In the genomic region with DNA sequence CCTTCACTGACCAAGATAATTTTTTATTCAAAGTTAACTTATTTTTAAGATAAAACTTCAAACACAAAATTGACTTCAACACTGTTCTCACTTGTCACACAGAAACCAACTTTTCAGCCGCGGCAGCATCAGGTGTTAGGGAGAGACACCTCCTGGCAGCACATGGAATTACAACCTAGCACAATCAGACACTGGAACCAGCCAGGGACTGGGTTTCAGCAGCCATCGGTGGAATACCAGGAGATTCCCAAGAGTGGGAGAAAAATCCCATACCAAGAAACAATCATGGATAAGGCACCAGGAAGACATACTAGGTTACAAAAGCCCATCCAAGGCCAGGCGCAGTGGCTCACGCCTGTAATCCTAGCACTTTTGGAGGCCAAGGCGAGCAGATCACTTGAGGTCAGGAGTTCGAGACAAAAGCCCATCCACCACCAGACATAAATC, we compare ENCODE assay signal across 8 cellular contexts.
DNase-seq lines count a peak whose midpoint lies in the region; ATAC-seq and TF ChIP-seq lines count a peak whose summit lies in the region.

No MANE protein-coding gene starts in this region.

- H3K9me3 ChIP-seq in lung (ENCODE audit: control insufficient read depth in 2 of 2, insufficient read depth in 1 of 2, low read length in 1 of 2), result no peaks in the 10 kb centered on the region

- ATAC-seq in GM18909 (IDR thresholded peaks at IDR 0.05; ENCODE audit: poor library complexity, unreplicated experiment), result peak; percentile 36
- ATAC-seq in lung (ENCODE audit: insufficient read depth, low FRiP score), result peak; percentile 67
- ATAC-seq in HG02759 (IDR thresholded peaks at IDR 0.05; ENCODE audit: unreplicated experiment), result no peak

- no peak overlapping the region for H3K4me3 Mint-ChIP-seq in activated CD4-positive, alpha-beta T cell treated with anti-CD3 and anti-CD28 coated beads, Interleukin-2, amount 10 ng/mL, durations not matched to agents 7 days and 5 days

- TF ChIP-seq CTCF in lung (IDR thresholded peaks at IDR 0.05; ENCODE audit: control extremely low read depth, extremely low read depth), result peak; percentile 98

- no peak overlapping the region for H3K27ac ChIP-seq in lung (ENCODE audit: low read depth in 1 of 2, low read length in 1 of 2)

- H3K27ac Mint-ChIP-seq in activated CD4-positive, alpha-beta T cell treated with anti-CD3 and anti-CD28 coated beads, Interleukin-2, amount 10 ng/mL, durations not matched to agents 7 days and 5 days, result no peak overlapping the region

- WGBS in lung, 2 donors, result 56 to 57% methylated on average over 7 of the region's 7 CpGs

- no peaks in the 10 kb centered on the region for H3K36me3 ChIP-seq in lung (ENCODE audit: control insufficient read depth in 2 of 2, insufficient read depth in 2 of 2, low read length in 2 of 2)

- H3K4me3 ChIP-seq in lung, result no peak overlapping the region

- no peaks in the 10 kb centered on the region for H3K36me3 Mint-ChIP-seq in activated CD4-positive, alpha-beta T cell treated with anti-CD3 and anti-CD28 coated beads, Interleukin-2, amount 10 ng/mL, durations not matched to agents 7 days and 5 days (ENCODE audit: low read depth)

- peaks cover 41% of the 10 kb centered on the region for H3K27me3 Mint-ChIP-seq in activated CD4-positive, alpha-beta T cell treated with anti-CD3 and anti-CD28 coated beads, Interleukin-2, amount 10 ng/mL, durations not matched to agents 7 days and 5 days

- H3K9me3 Mint-ChIP-seq in activated CD4-positive, alpha-beta T cell treated with anti-CD3 and anti-CD28 coated beads, Interleukin-2, amount 10 ng/mL, durations not matched to agents 7 days and 5 days, result no peaks in the 10 kb centered on the region

- DNase-seq in AG08395 (ENCODE audit: low spot score), result peak; percentile 79
- DNase-seq in NCI-H345 (lab: John Stamatoyannopoulos, UW), result peak; percentile 71
- peak; percentile 78 for DNase-seq in activated CD4-positive, alpha-beta T cell treated with anti-CD3 and anti-CD28 coated beads, Interleukin-2, amount 10 ng/mL, durations not matched to agents 7 days and 5 days
- peak; percentile 89 for DNase-seq in dermis blood vessel endothelial cell
- DNase-seq in lung (ENCODE audit: low spot score), result peak; percentile 74
- DNase-seq in stimulated activated CD8-positive, alpha-beta memory T cell treated with anti-CD3 and anti-CD28 coated beads, Interleukin-12 subunit alpha, Interleukin-12 subunit beta, amount 100 ng/mL, for 4 hours (ENCODE audit: low read depth), result peak; percentile 10

- CTCF ChIA-PET in activated CD4-positive, alpha-beta T cell treated with anti-CD3 and anti-CD28 coated beads, Interleukin-2, amount 10 ng/mL, durations not matched to agents 7 days and 5 days (lab: Charles Lee), result interaction anchor here (1.0 to 1.2 kb wide), 3 partner anchors 38 to 216 kb away, joined by 3 to 4 read pairs (median 4); no protein-coding TSS in a partner anchor

- H3K4me1 Mint-ChIP-seq in activated CD4-positive, alpha-beta T cell treated with anti-CD3 and anti-CD28 coated beads, Interleukin-2, amount 10 ng/mL, durations not matched to agents 7 days and 5 days, result peaks cover 26% of the 10 kb centered on the region

- no peaks in the 10 kb centered on the region for H3K27me3 ChIP-seq in lung (ENCODE audit: control insufficient read depth, insufficient read depth)

- POLR2A ChIA-PET in activated CD4-positive, alpha-beta T cell treated with anti-CD3 and anti-CD28 coated beads, Interleukin-2, amount 10 ng/mL, durations not matched to agents 7 days and 5 days (lab: Charles Lee), result no interaction called here

- no peaks in the 10 kb centered on the region for H3K4me1 ChIP-seq in lung (ENCODE audit: control insufficient read depth in 2 of 2, insufficient read depth in 2 of 2, low read length in 2 of 2)

Comparison
In these comparisons a context has a peak if more than half of its experiments do, and no peak if none do; other contexts are left out.
1. DNase-seq: peak in every context shown above with its lines; median percentile 89 in dermis blood vessel endothelial cell; 79 in AG08395; 78 in activated CD4-positive, alpha-beta T cell treated with anti-CD3 and anti-CD28 coated beads, Interleukin-2, amount 10 ng/mL, durations not matched to agents 7 days and 5 days; 74 in lung; 71 in NCI-H345; 10 in stimulated activated CD8-positive, alpha-beta memory T cell treated with anti-CD3 and anti-CD28 coated beads, Interleukin-12 subunit alpha, Interleukin-12 subunit beta, amount 100 ng/mL, for 4 hours.